Comparison of ENCODE assay signal across 20 cellular contexts in the genomic region with DNA sequence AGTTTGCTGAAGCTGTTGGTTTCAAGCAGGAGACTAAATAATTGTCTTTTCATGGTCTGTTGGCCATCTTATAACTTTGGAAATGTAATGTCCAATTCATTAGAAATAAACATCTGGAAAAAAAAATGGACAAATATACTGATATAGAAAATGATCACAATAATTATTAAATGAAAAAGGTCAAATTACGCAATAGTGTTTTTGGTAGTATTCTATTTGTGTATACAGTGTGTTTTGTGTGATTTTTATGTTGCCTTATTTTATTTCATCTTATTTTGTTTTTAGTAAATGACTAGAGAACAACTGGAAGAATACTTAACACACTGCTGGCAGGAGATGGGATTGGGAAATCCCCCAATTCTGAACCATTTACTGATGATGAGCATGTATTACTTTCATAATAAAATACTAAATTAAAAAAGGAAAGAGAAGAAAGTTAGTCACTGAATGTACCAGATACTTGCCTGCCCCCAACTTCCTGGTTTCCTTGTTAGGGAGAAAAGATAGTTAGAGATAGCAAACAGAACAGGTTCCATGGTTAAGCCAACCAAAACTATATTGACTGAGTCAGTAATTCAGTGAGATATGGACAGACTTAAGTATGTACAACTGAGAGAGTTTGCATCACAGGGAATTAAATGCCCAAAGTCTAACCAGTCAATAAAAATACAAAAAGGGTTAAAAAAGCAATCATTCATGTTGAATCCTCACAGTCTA.
"Had no signal": no experiment of that assay in that cellular context is flagged by ENCODE, and none has a peak within 500 bp of the region (broad histone marks: within the 10 kb centered on the region; RNA-seq: fewer than 3 reads in every experiment).

No MANE protein-coding gene starts in this region.

- H3K4me3 ChIP-seq: coronary artery, dorsolateral prefrontal cortex, gastrocnemius medialis, heart right ventricle, smooth muscle cell, tibial artery, upper lobe of left lung, uterus had no signal

- H3K27me3 ChIP-seq: dorsolateral prefrontal cortex, gastrocnemius medialis, tibial artery, upper lobe of left lung, uterus had no signal

- ATAC-seq: esophagus mucosa; gastrocnemius medialis; heart right ventricle; left lobe of liver; natural killer cell; right cardiac atrium; stimulated activated effector memory CD8-positive, alpha-beta T cell treated with anti-CD3 and anti-CD28 coated beads, Interleukin-12 subunit alpha, Interleukin-12 subunit beta, amount 100 ng/mL, for 72 hours; stimulated activated naive CD8-positive, alpha-beta T cell treated with anti-CD3 and anti-CD28 coated beads, Interleukin-15, Interleukin-2, amounts not matched to agents 100 U/mL and 50 U/mL, for 24 hours had no signal

- H3K27ac ChIP-seq: coronary artery, dorsolateral prefrontal cortex, gastrocnemius medialis, heart right ventricle, tibial artery, upper lobe of left lung, uterus had no signal

- H3K4me2 ChIP-seq: smooth muscle cell had no signal

- H3K4me1 ChIP-seq: gastrocnemius medialis, heart right ventricle, tibial artery, upper lobe of left lung, uterus had no signal

- H3K36me3 ChIP-seq: gastrocnemius medialis, heart right ventricle, tibial artery, upper lobe of left lung, uterus had no signal

- FAIRE-seq: islet of Langerhans had no signal

- H3K9me3 ChIP-seq: gastrocnemius medialis, tibial artery, upper lobe of left lung, uterus had no signal

- DNase-seq: dorsolateral prefrontal cortex; effector CD8-positive, alpha-beta T cell; gastrocnemius medialis; heart right ventricle; hypothalamus; kidney glomerular epithelial cell; mammary epithelial cell; natural killer cell; right cardiac atrium; stimulated activated CD4-positive, alpha-beta T cell treated with anti-CD3 and anti-CD28 coated beads, Interleukin-2, amount 100 ng/mL, for 48 hours; stimulated activated naive CD8-positive, alpha-beta T cell treated with anti-CD3 and anti-CD28 coated beads, Interleukin-15, Interleukin-2, amounts not matched to agents 100 U/mL and 50 U/mL, for 24 hours; tibial artery; upper lobe of left lung; uterus had no signal
